10 cellular contexts compared by ENCODE assay signal in genomic region chr1:1628656-1629429, GRCh38. TPM values are rescaled to one million over a fixed set of nuclear protein-coding genes. Genes with fewer than 3 reads are reported as not detected.
DNase-seq lines count a peak whose midpoint lies in the region; ATAC-seq and TF ChIP-seq lines count a peak whose summit lies in the region.
"Had no signal": no experiment of that assay in that cellular context is flagged by ENCODE, and none has a peak within 500 bp of the region (broad histone marks: within the 10 kb centered on the region; RNA-seq: fewer than 3 reads in every experiment).

No MANE protein-coding gene starts in this region.

- peaks cover 9% of the 10 kb centered on the region for H3K27me3 Mint-ChIP-seq in stimulated activated memory B cell treated with anti-CD40 and anti-IgM and Interleukin-4, amounts not matched to agents 10 μg/mL and 1 μg/mL and 100 μg/mL, for 72 hours

- no peak overlapping the region for H3K27ac Mint-ChIP-seq in stimulated activated memory B cell treated with anti-CD40 and anti-IgM and Interleukin-4, amounts not matched to agents 10 μg/mL and 1 μg/mL and 100 μg/mL, for 72 hours

- no peaks in the 10 kb centered on the region for H3K4me1 ChIP-seq in HUES64 (ENCODE audit: insufficient read depth, low read length)
- H3K4me1 ChIP-seq in iPS DF 6.9 (ENCODE audit: control insufficient read depth, insufficient read depth, low read length) = peaks cover 5% of the 10 kb centered on the region; the same call in 1 of the 2 replicates

- H3K9ac ChIP-seq in HUES64 (ENCODE audit: low read depth, low read length) = no peak overlapping the region

- DNase-seq in activated CD8-positive, alpha-beta memory T cell treated with anti-CD3 and anti-CD28 coated beads for 24 hours = peak; percentile 77
- DNase-seq in iPS DF 6.9 (ENCODE audit: low read depth, low spot score) = no peak
- no peak for DNase-seq in substantia nigra (lab: John Stamatoyannopoulos, UW)
- DNase-seq in SHP77 treated with DMSO at 0.1 percent for 48 hours (lab: John Stamatoyannopoulos, UW) = no peak
- DNase-seq: NCI-H748 treated with DMSO at 0.1 percent for 48 hours, occipital lobe had no signal

- H3K9me3 Mint-ChIP-seq in stimulated activated memory B cell treated with anti-CD40 and anti-IgM and Interleukin-4, amounts not matched to agents 10 μg/mL and 1 μg/mL and 100 μg/mL, for 72 hours = no peaks in the 10 kb centered on the region

- peak overlapping the region; percentile 34 for H3K4me3 Mint-ChIP-seq in stimulated activated memory B cell treated with anti-CD40 and anti-IgM and Interleukin-4, amounts not matched to agents 10 μg/mL and 1 μg/mL and 100 μg/mL, for 72 hours

- TF ChIP-seq POLR2A in GM18505 (IDR thresholded peaks at IDR 0.05; ENCODE audit: borderline replicate concordance, extremely low read depth, insufficient read depth, insufficient read length) = no peak

- 93% methylated on average over 55 of the region's 55 CpGs for WGBS in HUES64
- WGBS in iPS DF 6.9 (ENCODE audit: insufficient coverage, insufficient read length) = no CpG with 5 or more reads among the region's 55 CpGs

- no peaks in the 10 kb centered on the region for H3K9me3 ChIP-seq in HUES64 (ENCODE audit: insufficient read depth, low read depth, low read length)
- no peaks in the 10 kb centered on the region for H3K9me3 ChIP-seq in iPS DF 6.9 (ENCODE audit: control insufficient read depth, insufficient read depth, low read length)

- H3K27me3 ChIP-seq in HUES64 (ENCODE audit: insufficient read depth, low read length) (peaks cover 22% of the 10 kb centered on the region), iPS DF 6.9 (ENCODE audit: control insufficient read depth, insufficient read depth, low read length) (no peaks in the 10 kb centered on the region; the same call in 1 of the 2 replicates)

- H3K27ac ChIP-seq in HUES64 (ENCODE audit: low read depth, low read length) (no peak overlapping the region), iPS DF 6.9 (ENCODE audit: low read length) (no peak overlapping the region), substantia nigra (ENCODE audit: low read depth, low read length, poor library complexity, severe bottlenecking) (no peak overlapping the region)

- no peaks in the 10 kb centered on the region for H3K36me3 Mint-ChIP-seq in stimulated activated memory B cell treated with anti-CD40 and anti-IgM and Interleukin-4, amounts not matched to agents 10 μg/mL and 1 μg/mL and 100 μg/mL, for 72 hours

- H3K4me1 Mint-ChIP-seq in stimulated activated memory B cell treated with anti-CD40 and anti-IgM and Interleukin-4, amounts not matched to agents 10 μg/mL and 1 μg/mL and 100 μg/mL, for 72 hours = peaks cover 24% of the 10 kb centered on the region

- H3K4me3 ChIP-seq in HUES64 (ENCODE audit: low read length) (peak overlapping the region; percentile 21; the same call in 1 of the 2 replicates), iPS DF 6.9 (ENCODE audit: low read length) (peak overlapping the region; percentile 42; the same call in 1 of the 2 replicates)

- ATAC-seq in stimulated activated memory B cell treated with anti-CD40 and anti-IgM and Interleukin-4, amounts not matched to agents 10 μg/mL and 1 μg/mL and 100 μg/mL, for 72 hours = no peak
- ATAC-seq in GM18505 (IDR thresholded peaks at IDR 0.05; ENCODE audit: unreplicated experiment) (no peak), HG03097 (IDR thresholded peaks at IDR 0.05; ENCODE audit: low FRiP score, unreplicated experiment) (no peak)

- H3K36me3 ChIP-seq in HUES64 (ENCODE audit: insufficient read depth, low read length) = no peaks in the 10 kb centered on the region
- no peaks in the 10 kb centered on the region for H3K36me3 ChIP-seq in iPS DF 6.9 (ENCODE audit: control insufficient read depth, insufficient read depth, low read length)

RNA-seq across cellular contexts. Expression of gene MMP23B, which starts 3.1 kb away (rescaled TPM):
- 2.6 TPM for polyA plus RNA-seq in HUES64 (2013, experiment 1 of 2)
- 3.0 TPM for polyA plus RNA-seq in HUES64 (2013, experiment 2 of 2)

RNA-seq across cellular contexts. Expression of gene MIB2, which starts 13.5 kb away (rescaled TPM):
- 19.2 TPM for polyA plus RNA-seq in HUES64 (2013, experiment 1 of 2)
- polyA plus RNA-seq in HUES64 (2013, experiment 2 of 2) = 21.4 TPM

RNA-seq across cellular contexts. Expression of gene FNDC10, which starts 28.9 kb away (rescaled TPM):
- polyA plus RNA-seq in HUES64 (2013, experiment 1 of 2) = 5.2 TPM
- polyA plus RNA-seq in HUES64 (2013, experiment 2 of 2) = 7.9 TPM

RNA-seq across cellular contexts. Expression of gene CDK11B, which starts 30.0 kb away (rescaled TPM):
- 33.3 TPM for polyA plus RNA-seq in HUES64 (2013, experiment 1 of 2)
- 33.9 TPM for polyA plus RNA-seq in HUES64 (2013, experiment 2 of 2)

RNA-seq across cellular contexts. Expression of gene SSU72, which starts 54.2 kb away (rescaled TPM):
- 136 TPM for polyA plus RNA-seq in HUES64 (2013, experiment 1 of 2)
- 130 TPM for polyA plus RNA-seq in HUES64 (2013, experiment 2 of 2)
